15 cellular contexts compared by ENCODE assay signal in the genomic region with DNA sequence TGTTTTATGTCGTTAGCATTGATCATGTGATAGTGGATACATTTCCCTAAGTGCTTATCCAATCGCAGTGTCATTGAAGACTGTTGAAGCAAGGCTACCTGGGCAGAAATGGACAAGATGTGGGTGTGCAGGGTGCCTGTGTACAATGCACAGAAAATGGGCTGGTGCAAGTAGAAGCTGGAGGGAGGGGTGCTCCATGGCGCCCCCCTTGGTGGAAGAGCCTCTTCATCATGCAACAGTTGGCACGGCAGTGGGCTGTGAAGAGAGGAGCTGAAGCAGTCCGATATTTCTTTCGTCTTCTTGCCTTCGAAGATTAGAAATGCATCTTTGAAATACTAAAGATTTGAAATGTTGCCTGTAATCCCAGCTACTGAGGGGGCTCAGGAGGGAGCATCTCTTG.
DNase-seq lines count a peak whose midpoint lies in the region; ATAC-seq and TF ChIP-seq lines count a peak whose summit lies in the region.
"Had no signal": no experiment of that assay in that cellular context is flagged by ENCODE, and none has a peak within 500 bp of the region (broad histone marks: within the 10 kb centered on the region; RNA-seq: fewer than 3 reads in every experiment).

No MANE protein-coding gene starts in this region.

- H3K9me3 Mint-ChIP-seq in activated naive CD4-positive, alpha-beta T cell treated with anti-CD3 and anti-CD28 coated beads, Interleukin-2, amount 10 ng/mL, durations not matched to agents 7 days and 5 days = no peaks in the 10 kb centered on the region
- no peaks in the 10 kb centered on the region for H3K9me3 Mint-ChIP-seq in stimulated activated effector memory CD8-positive, alpha-beta T cell treated with anti-CD3 and anti-CD28 coated beads, Interleukin-12 subunit alpha, Interleukin-12 subunit beta, amount 100 ng/mL, for 72 hours
- no peaks in the 10 kb centered on the region for H3K9me3 Mint-ChIP-seq in naive thymus-derived CD4-positive, alpha-beta T cell
- H3K9me3 Mint-ChIP-seq: T-cell had no signal

- POLR2A ChIA-PET in naive thymus-derived CD4-positive, alpha-beta T cell (lab: Charles Lee) = interaction anchor here (0.5 kb wide), 1 partner anchor 351 kb away, joined by 3 read pairs; no protein-coding TSS in a partner anchor

- H3K9me3 ChIP-seq in Loucy (ENCODE audit: insufficient read depth, low read depth, low read length) = no peaks in the 10 kb centered on the region
- no peaks in the 10 kb centered on the region for H3K9me3 ChIP-seq in mammary epithelial cell (replicated peaks; ENCODE audit: insufficient read depth, low read length)
- no peaks in the 10 kb centered on the region for H3K9me3 ChIP-seq in naive thymus-derived CD4-positive, alpha-beta T cell (ENCODE audit: control insufficient read depth in 2 of 3, low read length in 3 of 3)
- H3K9me3 ChIP-seq: gastrocnemius medialis, neutrophil, spleen had no signal

- H2AFZ ChIP-seq in Loucy (ENCODE audit: low read length) (no peak overlapping the region), mammary epithelial cell (ENCODE audit: low read depth, low read length) (no peak overlapping the region)

- H3K27me3 ChIP-seq in Loucy (ENCODE audit: insufficient read depth, low read length, poor library complexity, severe bottlenecking) (no peaks in the 10 kb centered on the region), mammary epithelial cell (ENCODE audit: insufficient read depth, low read length) (no peaks in the 10 kb centered on the region)
- no peaks in the 10 kb centered on the region for H3K27me3 ChIP-seq in naive thymus-derived CD4-positive, alpha-beta T cell (ENCODE audit: control insufficient read depth in 2 of 2, insufficient read depth in 2 of 2, low read length in 2 of 2)
- H3K27me3 ChIP-seq: gastrocnemius medialis, neutrophil, spleen had no signal

- H3K79me2 ChIP-seq in Loucy (ENCODE audit: insufficient read depth, low read length) (no peaks in the 10 kb centered on the region), mammary epithelial cell (ENCODE audit: insufficient read depth, low read length) (no peaks in the 10 kb centered on the region)

- no peak overlapping the region for H3K4me3 Mint-ChIP-seq in activated naive CD4-positive, alpha-beta T cell treated with anti-CD3 and anti-CD28 coated beads, Interleukin-2, amount 10 ng/mL, durations not matched to agents 7 days and 5 days
- no peak overlapping the region for H3K4me3 Mint-ChIP-seq in stimulated activated effector memory CD8-positive, alpha-beta T cell treated with anti-CD3 and anti-CD28 coated beads, Interleukin-12 subunit alpha, Interleukin-12 subunit beta, amount 100 ng/mL, for 72 hours
- H3K4me3 Mint-ChIP-seq in naive thymus-derived CD4-positive, alpha-beta T cell = no peak overlapping the region
- H3K4me3 Mint-ChIP-seq: activated CD8-positive, alpha-beta memory T cell treated with anti-CD3 and anti-CD28 coated beads, Interleukin-2, amount 10 ng/mL, durations not matched to agents 7 days and 5 days; T-cell had no signal

- no peak overlapping the region for H3K27ac Mint-ChIP-seq in activated naive CD4-positive, alpha-beta T cell treated with anti-CD3 and anti-CD28 coated beads, Interleukin-2, amount 10 ng/mL, durations not matched to agents 7 days and 5 days
- peak overlapping the region; percentile 24 for H3K27ac Mint-ChIP-seq in stimulated activated effector memory CD8-positive, alpha-beta T cell treated with anti-CD3 and anti-CD28 coated beads, Interleukin-12 subunit alpha, Interleukin-12 subunit beta, amount 100 ng/mL, for 72 hours
- H3K27ac Mint-ChIP-seq in naive thymus-derived CD4-positive, alpha-beta T cell = no peak overlapping the region
- H3K27ac Mint-ChIP-seq: activated CD8-positive, alpha-beta memory T cell treated with anti-CD3 and anti-CD28 coated beads, Interleukin-2, amount 10 ng/mL, durations not matched to agents 7 days and 5 days; T-cell had no signal

- no peaks in the 10 kb centered on the region for H3K4me1 Mint-ChIP-seq in activated naive CD4-positive, alpha-beta T cell treated with anti-CD3 and anti-CD28 coated beads, Interleukin-2, amount 10 ng/mL, durations not matched to agents 7 days and 5 days
- H3K4me1 Mint-ChIP-seq in stimulated activated effector memory CD8-positive, alpha-beta T cell treated with anti-CD3 and anti-CD28 coated beads, Interleukin-12 subunit alpha, Interleukin-12 subunit beta, amount 100 ng/mL, for 72 hours = no peaks in the 10 kb centered on the region
- H3K4me1 Mint-ChIP-seq in naive thymus-derived CD4-positive, alpha-beta T cell = peaks cover 0 to 1% (median 0%) of the 10 kb centered on the region in 7 donors
- H3K4me1 Mint-ChIP-seq: activated CD8-positive, alpha-beta memory T cell treated with anti-CD3 and anti-CD28 coated beads, Interleukin-2, amount 10 ng/mL, durations not matched to agents 7 days and 5 days; T-cell had no signal

- in situ Hi-C loops in mammary epithelial cell (cut with MboI; ENCODE audit: low sequenced_read_pairs in 2 of 2) = no loop called here

- H3K36me3 Mint-ChIP-seq in activated naive CD4-positive, alpha-beta T cell treated with anti-CD3 and anti-CD28 coated beads, Interleukin-2, amount 10 ng/mL, durations not matched to agents 7 days and 5 days = no peaks in the 10 kb centered on the region
- peaks cover under 1% of the 10 kb centered on the region for H3K36me3 Mint-ChIP-seq in stimulated activated effector memory CD8-positive, alpha-beta T cell treated with anti-CD3 and anti-CD28 coated beads, Interleukin-12 subunit alpha, Interleukin-12 subunit beta, amount 100 ng/mL, for 72 hours
- H3K36me3 Mint-ChIP-seq in naive thymus-derived CD4-positive, alpha-beta T cell = no peaks in the 10 kb centered on the region
- H3K36me3 Mint-ChIP-seq: T-cell had no signal

- intact Hi-C loops in mammary epithelial cell (cut with micrococcal nuclease) = loop anchor here (10.0 kb wide), 1 partner anchor 515 kb away; no protein-coding TSS in a partner anchor
- intact Hi-C loops in naive thymus-derived CD4-positive, alpha-beta T cell (cut with micrococcal nuclease) = loop anchor here in 1 of 2 donors (10.0 kb wide), 1 partner anchor 245 kb away; no protein-coding TSS in a partner anchor

- no peaks in the 10 kb centered on the region for H3F3A ChIP-seq in Loucy (ENCODE audit: low read depth)

- H3K27ac ChIP-seq in mammary epithelial cell (ENCODE audit: insufficient read depth, low read depth, low read length) (no peak overlapping the region), caudate nucleus (ENCODE audit: low read depth, low read length) (no peak overlapping the region)
- H3K27ac ChIP-seq in naive thymus-derived CD4-positive, alpha-beta T cell (ENCODE audit: low read depth, low read length) = no peak overlapping the region
- H3K27ac ChIP-seq: gastrocnemius medialis, neutrophil, spleen had no signal

- no peaks in the 10 kb centered on the region for H4K20me1 ChIP-seq in Loucy (ENCODE audit: insufficient read depth, low read length, poor library complexity, severe bottlenecking)
- H4K20me1 ChIP-seq in mammary epithelial cell (ENCODE audit: insufficient read depth, low read length) = no peaks in the 10 kb centered on the region

- H3K4me1 ChIP-seq in Loucy (ENCODE audit: insufficient read depth, low read length, poor library complexity, severe bottlenecking) (no peaks in the 10 kb centered on the region), mammary epithelial cell (ENCODE audit: insufficient read depth, low read length) (no peaks in the 10 kb centered on the region)
- H3K4me1 ChIP-seq in naive thymus-derived CD4-positive, alpha-beta T cell (ENCODE audit: control insufficient read depth in 2 of 2, insufficient read depth in 2 of 2, low read length in 2 of 2) = no peaks in the 10 kb centered on the region
- H3K4me1 ChIP-seq: gastrocnemius medialis had no signal

- CTCF ChIA-PET in activated naive CD4-positive, alpha-beta T cell treated with anti-CD3 and anti-CD28 coated beads, Interleukin-2, amount 10 ng/mL, durations not matched to agents 7 days and 5 days (lab: Charles Lee) = interaction anchor here (0.6 to 1.8 kb wide), 6 partner anchors 9 to 139 kb away, joined by 3 to 4 read pairs (median 3); no protein-coding TSS in a partner anchor
- CTCF ChIA-PET in mammary epithelial cell (lab: Charles Lee; ENCODE audit: low non-redundant PET) = no interaction called here
- CTCF ChIA-PET in naive thymus-derived CD4-positive, alpha-beta T cell (lab: Charles Lee) = no interaction called here

- no peak for ATAC-seq in stimulated activated effector memory CD8-positive, alpha-beta T cell treated with anti-CD3 and anti-CD28 coated beads, Interleukin-12 subunit alpha, Interleukin-12 subunit beta, amount 100 ng/mL, for 72 hours
- ATAC-seq in naive thymus-derived CD4-positive, alpha-beta T cell = no peak
- ATAC-seq: activated CD8-positive, alpha-beta memory T cell treated with anti-CD3 and anti-CD28 coated beads, Interleukin-2, amount 10 ng/mL, durations not matched to agents 7 days and 5 days; gastrocnemius medialis; left cardiac atrium; T-cell had no signal

- H3K4me3 ChIP-seq in Loucy (ENCODE audit: low read length, poor library complexity, severe bottlenecking) (no peak overlapping the region), mammary epithelial cell (replicated peaks in 1 of 3; ENCODE audit: insufficient read depth in 1 of 3, low read depth in 2 of 3, low read length in 3 of 3) (no peak overlapping the region)
- H3K4me3 ChIP-seq in naive thymus-derived CD4-positive, alpha-beta T cell (ENCODE audit: low read length) = no peak overlapping the region
- H3K4me3 ChIP-seq: gastrocnemius medialis, spleen had no signal

- TF ChIP-seq CTCF in Loucy (conservative IDR thresholded peaks at IDR 0.05; ENCODE audit: low read length) (peak; percentile 69), mammary epithelial cell (conservative IDR thresholded peaks at IDR 0.05 in 1 of 2, IDR thresholded peaks at IDR 0.05 in 1 of 2; ENCODE audit: extremely low read depth in 1 of 2, insufficient read depth in 1 of 2, low read depth in 1 of 2, low read length in 2 of 2) (peak; percentile 12 to 17)

- no peaks in the 10 kb centered on the region for H3K9me2 ChIP-seq in Loucy (replicated peaks; ENCODE audit: low read depth, low read length)

- dilution Hi-C loops in mammary epithelial cell (cut with HindIII; ENCODE audit: low sequenced_read_pairs) = no loop called here

- BruUV-seq in mammary epithelial cell (replicated peaks; lab: Mats Ljungman, UMichigan) = no TSS peak

- H3K4me2 ChIP-seq in Loucy (ENCODE audit: low read depth, low read length, poor library complexity, severe bottlenecking) (no peak overlapping the region), mammary epithelial cell (ENCODE audit: insufficient read depth, low read depth, low read length) (no peak overlapping the region)

- H3K9ac ChIP-seq in Loucy (ENCODE audit: low read depth, low read length, poor library complexity, severe bottlenecking) = no peak overlapping the region
- H3K9ac ChIP-seq in mammary epithelial cell (ENCODE audit: insufficient read depth, low read length) = no peak overlapping the region

- WGBS in mammary epithelial cell (ENCODE audit: low coverage, missing lambda C conversion rate) = 95% methylated on average over 6 of the region's 7 CpGs

- no peaks in the 10 kb centered on the region for H3K27me3 Mint-ChIP-seq in activated naive CD4-positive, alpha-beta T cell treated with anti-CD3 and anti-CD28 coated beads, Interleukin-2, amount 10 ng/mL, durations not matched to agents 7 days and 5 days
- H3K27me3 Mint-ChIP-seq in naive thymus-derived CD4-positive, alpha-beta T cell = peaks cover 0 to 6% (median 0%) of the 10 kb centered on the region in 5 donors
- H3K27me3 Mint-ChIP-seq: activated CD8-positive, alpha-beta memory T cell treated with anti-CD3 and anti-CD28 coated beads, Interleukin-2, amount 10 ng/mL, durations not matched to agents 7 days and 5 days had no signal

- peaks cover 6% of the 10 kb centered on the region; the same call in 1 of the 2 replicates for H3K36me3 ChIP-seq in Loucy (ENCODE audit: insufficient read depth, low read length)
- no peaks in the 10 kb centered on the region for H3K36me3 ChIP-seq in mammary epithelial cell (ENCODE audit: insufficient read depth, low read length)
- no peaks in the 10 kb centered on the region for H3K36me3 ChIP-seq in naive thymus-derived CD4-positive, alpha-beta T cell (ENCODE audit: control insufficient read depth in 2 of 3, insufficient read depth in 3 of 3, low read length in 3 of 3)
- H3K36me3 ChIP-seq: gastrocnemius medialis had no signal

- peak; percentile 36 for DNase-seq in activated naive CD4-positive, alpha-beta T cell treated with anti-CD3 and anti-CD28 coated beads, Interleukin-2, amount 10 ng/mL, durations not matched to agents 7 days and 5 days
- no peak for DNase-seq in activated naive CD4-positive, alpha-beta T cell treated with Interleukin-2 at 50 U/mL for 16 hours
- DNase-seq in mammary epithelial cell (no peak), glomerular visceral epithelial cell (ENCODE audit: extremely low spot score) (no peak), caudate nucleus (lab: John Stamatoyannopoulos, UW) (no peak)
- DNase-seq in stimulated activated effector memory CD8-positive, alpha-beta T cell treated with anti-CD3 and anti-CD28 coated beads, Interleukin-12 subunit alpha, Interleukin-12 subunit beta, amount 100 ng/mL, for 72 hours (ENCODE audit: low spot score in 2 of 2) = no peak
- no peak for DNase-seq in naive thymus-derived CD4-positive, alpha-beta T cell
- DNase-seq: activated CD8-positive, alpha-beta memory T cell treated with anti-CD3 and anti-CD28 coated beads, Interleukin-2, amount 10 ng/mL, durations not matched to agents 7 days and 5 days; gastrocnemius medialis; left cardiac atrium; NCI-H1436; spleen; T-cell had no signal
